In the genomic region with DNA sequence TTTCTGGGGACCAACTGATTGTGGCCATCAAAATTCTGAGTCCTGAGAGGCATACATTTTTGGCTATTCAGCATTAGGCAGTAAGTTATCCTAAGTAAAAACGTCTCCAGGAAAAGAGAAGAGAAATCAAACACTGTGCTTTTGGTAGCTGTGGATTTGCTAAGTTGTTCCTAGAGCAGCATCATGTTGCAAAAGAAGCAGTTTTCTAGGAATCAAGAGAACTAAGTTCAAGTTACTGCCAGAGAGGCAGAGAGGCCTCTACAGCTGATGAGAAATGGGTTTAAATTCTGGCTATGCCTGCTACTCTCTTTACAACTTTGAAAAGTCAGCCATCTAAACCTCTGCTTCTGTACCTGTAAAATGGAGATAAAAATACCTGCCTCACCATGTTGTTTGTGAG, we compare ENCODE assay signal across 22 cellular contexts. TPM values are rescaled to one million over a fixed set of nuclear protein-coding genes. Genes with fewer than 3 reads are reported as not detected.
"Had no signal": no experiment of that assay in that cellular context is flagged by ENCODE, and none has a peak within 500 bp of the region (broad histone marks: within the 10 kb centered on the region; RNA-seq: fewer than 3 reads in every experiment).

No MANE protein-coding gene starts in this region.

- ATAC-seq: T-cell had no signal

- H3K27me3 ChIP-seq: brain microvascular endothelial cell, cardiac muscle cell had no signal

- H3K27ac ChIP-seq: brain microvascular endothelial cell, cardiac muscle cell, SK-N-MC had no signal

- H3K4me3 ChIP-seq: cardiac muscle cell, SK-N-MC had no signal

- H3K36me3 ChIP-seq: brain microvascular endothelial cell, cardiac muscle cell had no signal

- DNase-seq: activated CD4-positive, alpha-beta memory T cell treated with anti-CD3 and anti-CD28 coated beads, Interleukin-2, amount 10 ng/mL, durations not matched to agents 7 days and 5 days; activated CD4-positive, alpha-beta T cell treated with anti-CD3 and anti-CD28 coated beads, Interleukin-2, amount 50 U/mL, for 1 hour; activated CD4-positive, CD25-positive, alpha-beta regulatory T cell; activated gamma-delta T cell treated with Interleukin-2 at 50 U/mL for 16 hours; activated naive CD4-positive, alpha-beta T cell treated with anti-CD3 and anti-CD28 coated beads, Interleukin-2, amount 10 ng/mL, durations not matched to agents 7 days and 5 days; activated naive CD8-positive, alpha-beta T cell treated with anti-CD3 and anti-CD28 coated beads for 36 hours; activated T-cell treated with anti-CD3 and anti-CD28 coated beads for 4 hours; activated T-cell treated with anti-CD3 and anti-CD28 coated beads, Interleukin-2, amount 50 U/mL, for 72 hours; brain microvascular endothelial cell; NCI-H1105 treated with DMSO at 0.1 percent for 48 hours; NCI-H1436 treated with DMSO at 0.1 percent for 48 hours; NCI-H187; NCI-H510A treated with DMSO at 0.1 percent for 48 hours; NK-92 treated with Interleukin-12 subunit alpha and Interleukin-12 subunit beta, amount 100 ng/mL, for 24 hours; OCI-M1; T-cell; T1000 had no signal

RNA-seq across cellular contexts. Expression of a gene that starts 22.8 kb away (rescaled TPM):
- total RNA-seq: activated CD4-positive, alpha-beta memory T cell treated with anti-CD3 and anti-CD28 coated beads, Interleukin-2, amount 10 ng/mL, durations not matched to agents 7 days and 5 days; activated CD8-positive, alpha-beta memory T cell treated with anti-CD3 and anti-CD28 coated beads for 36 hours; activated naive CD8-positive, alpha-beta T cell treated with anti-CD3 and anti-CD28 coated beads for 36 hours; activated T-cell treated with anti-CD3 and anti-CD28 coated beads, Interleukin-2, amount 50 U/mL, for 72 hours; activated T-helper 2 cell treated with anti-CD3 and anti-CD28 coated beads, Interferon-gamma antibody, Interleukin-2, Interleukin-4, amounts not matched to agents 10 μg/mL and 5 μg/mL and 100 μg/mL, durations not matched to agents 14 hours and 24 hours and 36 hours; cardiac muscle cell; Right ventricle myocardium inferior; T-cell had no signal
